In genomic region chr1:67285780-67286488, GRCh38 we compare ENCODE assay signal across 9 cellular contexts. TPM values are rescaled to one million over a fixed set of nuclear protein-coding genes. Genes with fewer than 3 reads are reported as not detected.
DNase-seq lines count a peak whose midpoint lies in the region; ATAC-seq and TF ChIP-seq lines count a peak whose summit lies in the region.
"Had no signal": no experiment of that assay in that cellular context is flagged by ENCODE, and none has a peak within 500 bp of the region (broad histone marks: within the 10 kb centered on the region; RNA-seq: fewer than 3 reads in every experiment).

No MANE protein-coding gene starts in this region.

- H3K4me3 Mint-ChIP-seq in effector memory CD8-positive, alpha-beta T cell = no peak overlapping the region

- H3K9me3 ChIP-seq in hepatocyte (ENCODE audit: low read depth) = no peaks in the 10 kb centered on the region

- H3K27me3 ChIP-seq in hepatocyte = no peaks in the 10 kb centered on the region

- H3K4me1 ChIP-seq in hepatocyte (ENCODE audit: insufficient read depth) = no peaks in the 10 kb centered on the region

- H4K20me1 ChIP-seq in hepatocyte (ENCODE audit: insufficient read depth, poor library complexity, severe bottlenecking) = no peaks in the 10 kb centered on the region

- no peak overlapping the region for H3K4me2 ChIP-seq in hepatocyte

- H3K9me2 ChIP-seq in hepatocyte (replicated peaks; ENCODE audit: insufficient read depth) = no peaks in the 10 kb centered on the region

- peaks cover 3% of the 10 kb centered on the region for H3K36me3 Mint-ChIP-seq in effector memory CD8-positive, alpha-beta T cell (ENCODE audit: insufficient read depth)

- H3K27me3 Mint-ChIP-seq in effector memory CD8-positive, alpha-beta T cell = no peaks in the 10 kb centered on the region

- H3K4me3 ChIP-seq in hepatocyte = no peak overlapping the region

- no peak overlapping the region for H3K27ac ChIP-seq in hepatocyte

- ATAC-seq in GM18499 (IDR thresholded peaks at IDR 0.05; ENCODE audit: insufficient read depth, unreplicated experiment) (peak; percentile 90), GM21390 (IDR thresholded peaks at IDR 0.05; ENCODE audit: unreplicated experiment) (peak; percentile 94), HG03442 (IDR thresholded peaks at IDR 0.05; ENCODE audit: unreplicated experiment) (peak; percentile 97)
- ATAC-seq in effector memory CD8-positive, alpha-beta T cell (replicated peaks) = peak; percentile 63

- no peaks in the 10 kb centered on the region for H3K9me3 Mint-ChIP-seq in effector memory CD8-positive, alpha-beta T cell

- H3K4me1 Mint-ChIP-seq in effector memory CD8-positive, alpha-beta T cell (ENCODE audit: low read depth in 2 of 2) = peaks cover 6 to 13% of the 10 kb centered on the region in 2 donors

- 92% methylated on average over 8 of the region's 8 CpGs for WGBS in hepatocyte (ENCODE audit: low lambda C conversion rate, missing lambda C conversion rate)

- TF ChIP-seq CTCF in hepatocyte (IDR thresholded peaks at IDR 0.05; ENCODE audit: poor library complexity) = no peak

- DNase-seq in effector memory CD8-positive, alpha-beta T cell = no peak
- no peak for DNase-seq in hepatocyte (ENCODE audit: low spot score)
- DNase-seq in DMS 273 treated with DMSO at 0.1 percent for 48 hours (lab: John Stamatoyannopoulos, UW) = no peak
- DNase-seq in anterior cingulate cortex (lab: John Stamatoyannopoulos, UW) = no peak
- no peak for DNase-seq in iPS-NIHi7 (ENCODE audit: extremely low spot score)
- DNase-seq: activated effector memory CD4-positive, alpha-beta T cell treated with Interleukin-2 at 50 U/mL for 16 hours had no signal

- H3K36me3 ChIP-seq in hepatocyte (replicated peaks; ENCODE audit: insufficient read depth, low read depth) = no peaks in the 10 kb centered on the region

- H3K27ac Mint-ChIP-seq in effector memory CD8-positive, alpha-beta T cell = peak overlapping the region in 1 of 2 donors; percentile 15

- H3K79me2 ChIP-seq in hepatocyte = no peaks in the 10 kb centered on the region

- H2AFZ ChIP-seq in hepatocyte = no peak overlapping the region

RNA-seq across cellular contexts. Expression of gene IL12RB2, which starts 21.7 kb away (rescaled TPM):
- 0.47 TPM in 1 of 2 replicates, not detected in the other for total RNA-seq in hepatocyte
- 0.10 TPM in 1 of 2 replicates, not detected in the other for polyA plus RNA-seq in hepatocyte
